10 cellular contexts compared by ENCODE assay signal in the genomic region with DNA sequence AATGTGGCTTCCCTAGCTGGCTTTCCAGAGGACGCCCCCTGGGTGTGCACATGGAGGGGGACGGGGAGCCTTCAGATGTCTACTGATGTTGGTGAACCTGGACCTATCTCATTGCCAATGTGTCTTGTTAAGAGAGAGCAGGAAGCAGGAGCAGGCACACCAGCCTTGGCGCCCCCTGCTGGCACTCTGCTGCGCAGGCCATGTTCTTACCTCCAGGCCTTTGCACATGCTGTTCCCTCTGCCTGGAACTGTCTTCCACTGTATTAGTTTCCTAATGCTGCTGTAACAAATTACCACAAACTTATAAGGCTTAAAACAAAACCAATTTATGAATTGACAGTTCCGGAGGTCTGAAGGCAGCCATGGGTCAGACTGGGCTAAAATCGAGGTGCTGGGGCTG. TPM values are rescaled to one million over a fixed set of nuclear protein-coding genes. Genes with fewer than 3 reads are reported as not detected.
DNase-seq lines count a peak whose midpoint lies in the region; ATAC-seq and TF ChIP-seq lines count a peak whose summit lies in the region.
"Had no signal": no experiment of that assay in that cellular context is flagged by ENCODE, and none has a peak within 500 bp of the region (broad histone marks: within the 10 kb centered on the region; RNA-seq: fewer than 3 reads in every experiment).

No MANE protein-coding gene starts in this region.

- no peak for TF ChIP-seq POLR2A in erythroblast (IDR thresholded peaks at IDR 0.05; ENCODE audit: low read length)

- DNase-seq in activated naive CD4-positive, alpha-beta T cell treated with Interleukin-2 at 50 U/mL for 16 hours: peak; percentile 12
- DNase-seq in activated naive CD4-positive, alpha-beta T cell treated with anti-CD3 and anti-CD28 coated beads, Interleukin-2, amount 50 U/mL, for 16 hours: no peak
- DNase-seq in PC-3 (no peak), erythroblast (lab: John Stamatoyannopoulos, UW) (peak; percentile 55 to 62), type B pancreatic cell (ENCODE audit: extremely low spot score, unreplicated experiment) (no peak), cerebellum (ENCODE audit: low spot score) (no peak), middle frontal gyrus (ENCODE audit: extremely low spot score, low spot score) (no peak), NCI-H2171 (lab: John Stamatoyannopoulos, UW) (no peak)

- H3K79me2 ChIP-seq in PC-3 (ENCODE audit: low read length): no peaks in the 10 kb centered on the region

- no peaks in the 10 kb centered on the region for H3F3A ChIP-seq in PC-3 (ENCODE audit: low read length, unreplicated experiment)

- BruUV-seq in PC-3 (replicated peaks; lab: Mats Ljungman, UMichigan): no TSS peak

- TF ChIP-seq CTCF in PC-3 (conservative IDR thresholded peaks at IDR 0.05; ENCODE audit: low read depth, low read length) (peak; percentile 55), type B pancreatic cell (conservative IDR thresholded peaks at IDR 0.05) (peak; percentile 63)

- no peaks in the 10 kb centered on the region for H3K36me3 Mint-ChIP-seq in type B pancreatic cell
- H3K36me3 Mint-ChIP-seq: stimulated activated effector memory CD8-positive, alpha-beta T cell treated with anti-CD3 and anti-CD28 coated beads, Interleukin-12 subunit alpha, Interleukin-12 subunit beta, amount 100 ng/mL, for 72 hours had no signal

- no peaks in the 10 kb centered on the region for H3K9me3 ChIP-seq in PC-3 (ENCODE audit: low read length)

- CTCF ChIA-PET in PC-3 (lab: Charles Lee): no interaction called here

- H3K27me3 ChIP-seq in PC-3 (ENCODE audit: low read length): no peaks in the 10 kb centered on the region

- H3K4me3 Mint-ChIP-seq in type B pancreatic cell: no peak overlapping the region
- H3K4me3 Mint-ChIP-seq: stimulated activated effector memory CD8-positive, alpha-beta T cell treated with anti-CD3 and anti-CD28 coated beads, Interleukin-12 subunit alpha, Interleukin-12 subunit beta, amount 100 ng/mL, for 72 hours had no signal

- H3K27ac Mint-ChIP-seq in type B pancreatic cell: no peak overlapping the region
- H3K27ac Mint-ChIP-seq: stimulated activated effector memory CD8-positive, alpha-beta T cell treated with anti-CD3 and anti-CD28 coated beads, Interleukin-12 subunit alpha, Interleukin-12 subunit beta, amount 100 ng/mL, for 72 hours had no signal

- no peak overlapping the region for H3K9ac ChIP-seq in PC-3 (ENCODE audit: low read length)

- no peak overlapping the region for H3K4me2 ChIP-seq in PC-3 (ENCODE audit: low read length)

- no peaks in the 10 kb centered on the region for H3K9me3 Mint-ChIP-seq in type B pancreatic cell
- H3K9me3 Mint-ChIP-seq: stimulated activated effector memory CD8-positive, alpha-beta T cell treated with anti-CD3 and anti-CD28 coated beads, Interleukin-12 subunit alpha, Interleukin-12 subunit beta, amount 100 ng/mL, for 72 hours had no signal

- H3K9me2 ChIP-seq in PC-3 (replicated peaks; ENCODE audit: low read length): no peaks in the 10 kb centered on the region

- POLR2A ChIA-PET in PC-3 (lab: Charles Lee; ENCODE audit: unreplicated experiment): no interaction called here

- H3K4me1 ChIP-seq in PC-3 (ENCODE audit: insufficient read depth, low read length): no peaks in the 10 kb centered on the region

- H3K4me3 ChIP-seq in PC-3 (ENCODE audit: low read length): no peak overlapping the region

- no peaks in the 10 kb centered on the region for H3K36me3 ChIP-seq in PC-3 (ENCODE audit: low read depth, low read length)

- peaks cover 5% of the 10 kb centered on the region for H3K27me3 Mint-ChIP-seq in type B pancreatic cell

- no peak overlapping the region for H2AFZ ChIP-seq in PC-3 (ENCODE audit: low read length)

- no peaks in the 10 kb centered on the region for H4K20me1 ChIP-seq in PC-3 (ENCODE audit: low read length)

- peaks cover 5% of the 10 kb centered on the region for H3K4me1 Mint-ChIP-seq in type B pancreatic cell (ENCODE audit: unreplicated experiment)
- H3K4me1 Mint-ChIP-seq: stimulated activated effector memory CD8-positive, alpha-beta T cell treated with anti-CD3 and anti-CD28 coated beads, Interleukin-12 subunit alpha, Interleukin-12 subunit beta, amount 100 ng/mL, for 72 hours had no signal

- no peak for ATAC-seq in PC-3
- ATAC-seq: sciatic nerve; stimulated activated effector memory CD8-positive, alpha-beta T cell treated with anti-CD3 and anti-CD28 coated beads, Interleukin-12 subunit alpha, Interleukin-12 subunit beta, amount 100 ng/mL, for 72 hours had no signal

- intact Hi-C loops in PC-3 (cut with micrococcal nuclease): no loop called here

- H3K27ac ChIP-seq in PC-3 (ENCODE audit: low read length): no peak overlapping the region

RNA-seq across cellular contexts. Expression of a gene that starts 23.6 kb away (rescaled TPM):
- 2.7 and 3.1 TPM in 2 replicates for total RNA-seq in PC-3 (2014; rRNA removed)
- 1.7 and 17.0 TPM in 2 replicates for total RNA-seq in type B pancreatic cell (ENCODE audit: low replicate concordance)
- total RNA-seq in cerebellum: 13.7 TPM

Comparison
In these comparisons a context has a peak if more than half of its experiments do, and no peak if none do; other contexts are left out.
1. DNase-seq: peak in activated naive CD4-positive, alpha-beta T cell treated with Interleukin-2 at 50 U/mL for 16 hours (single experiment) and erythroblast (2 of 2); none in activated naive CD4-positive, alpha-beta T cell treated with anti-CD3 and anti-CD28 coated beads, Interleukin-2, amount 50 U/mL, for 16 hours (single experiment), PC-3 (single experiment), type B pancreatic cell (single experiment), cerebellum (single experiment), middle frontal gyrus (single experiment) and NCI-H2171 (single experiment).